ENCODE assay signal across 8 cellular contexts in genomic region chr1:23544444-23545389, GRCh38. TPM values are rescaled to one million over a fixed set of nuclear protein-coding genes. Genes with fewer than 3 reads are reported as not detected.
DNase-seq lines count a peak whose midpoint lies in the region; ATAC-seq, FAIRE-seq and TF ChIP-seq lines count a peak whose summit lies in the region.

No MANE protein-coding gene starts in this region.

- TF ChIP-seq CTCF in GM12872 (IDR thresholded peaks at IDR 0.05; ENCODE audit: insufficient read depth, low read depth, low read length): peak; percentile 84
- peak; percentile 89 for TF ChIP-seq CTCF in astrocyte of the cerebellum (IDR thresholded peaks at IDR 0.05; ENCODE audit: low read depth, low read length, missing control alignments)

- H3K9me3 ChIP-seq in small intestine (ENCODE audit: control insufficient read depth, low read depth): no peaks in the 10 kb centered on the region

- no peak overlapping the region for H3K27ac ChIP-seq in small intestine (ENCODE audit: low read depth in 1 of 2, low read length in 1 of 2)

- ATAC-seq in HG02798 (IDR thresholded peaks at IDR 0.05; ENCODE audit: poor library complexity, unreplicated experiment) (no peak), GM18517 (IDR thresholded peaks at IDR 0.05; ENCODE audit: unreplicated experiment) (no peak)

- H3K4me3 ChIP-seq in astrocyte of the cerebellum (ENCODE audit: low read depth, low read length): no peak overlapping the region
- H3K4me3 ChIP-seq in small intestine (ENCODE audit: low read depth in 1 of 2, low read length in 2 of 2): no peak overlapping the region

- peaks cover 0 to 2% of the 10 kb centered on the region in 2 donors for H3K4me1 ChIP-seq in small intestine (ENCODE audit: control insufficient read depth in 2 of 2, insufficient read depth in 1 of 2, low read depth in 1 of 2, low read length in 1 of 2)

- in situ Hi-C loops in astrocyte of the cerebellum (cut with HindIII; ENCODE audit: low sequenced_read_pairs): no loop called here

- no peaks in the 10 kb centered on the region for H3K27me3 ChIP-seq in small intestine (ENCODE audit: control insufficient read depth in 2 of 2, insufficient read depth in 2 of 2, low read length in 2 of 2)

- no peak for FAIRE-seq in small intestine (lab: Jason Lieb, UNC)

- WGBS in small intestine, 3 donors: 40 to 41% (median 41%) methylated on average over 8 of the region's 8 CpGs

- DNase-seq in NCI-H1436 treated with DMSO at 0.1 percent for 48 hours (lab: John Stamatoyannopoulos, UW): peak; percentile 28
- peak; percentile 57 for DNase-seq in T-helper 9 cell
- peak; percentile 73 for DNase-seq in astrocyte of the cerebellum (ENCODE audit: low read depth)
- DNase-seq in hepatic stellate cell (ENCODE audit: low spot score): peak; percentile 68
- peak; percentile 85 for DNase-seq in small intestine

- no peaks in the 10 kb centered on the region for H3K36me3 ChIP-seq in small intestine (ENCODE audit: control insufficient read depth in 2 of 2, insufficient read depth in 2 of 2, low read length in 2 of 2)

RNA-seq across cellular contexts. Expression of gene E2F2, which starts 13.7 kb away (rescaled TPM):
- 1 to 10 TPM; 1.9 to 4.0 (median 2.2) TPM for polyA plus RNA-seq in small intestine

RNA-seq across cellular contexts. Expression of gene ID3, which starts 14.6 kb away (rescaled TPM):
- 100 to 1,000 TPM in 2 of 3 donors, 10 to 100 TPM in 1; 78.1 to 135 (median 115) TPM for polyA plus RNA-seq in small intestine

Comparison
In these comparisons a context has a peak if more than half of its experiments do, and no peak if none do; other contexts are left out.
1. DNase-seq: peak in every context shown above with its lines; median percentile 85 in small intestine; 73 in astrocyte of the cerebellum; 68 in hepatic stellate cell; 57 in T-helper 9 cell; 28 in NCI-H1436 treated with DMSO at 0.1 percent for 48 hours.